3 cellular contexts compared by ENCODE assay signal in the genomic region with DNA sequence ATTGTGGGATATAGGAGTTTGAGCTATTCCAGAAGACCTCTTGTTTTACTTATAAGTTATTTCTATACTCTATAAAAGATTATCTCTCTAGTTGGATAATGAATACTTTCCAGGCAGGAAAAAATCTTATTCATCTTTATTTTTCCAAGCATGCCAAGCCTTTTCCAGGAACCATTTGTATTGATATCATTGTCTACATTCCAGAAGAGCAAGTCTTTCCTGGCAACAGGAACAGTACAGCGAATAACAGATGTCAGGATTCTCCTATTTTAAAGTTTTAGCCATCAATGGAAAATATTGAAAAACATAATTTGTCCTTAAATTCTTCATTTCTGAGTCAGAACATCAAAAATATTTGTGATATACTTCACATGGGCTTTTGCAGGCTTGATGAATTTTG.
TF ChIP-seq lines count a peak whose summit lies in the region.

No MANE protein-coding gene starts in this region.

TF ChIP-seq in SK-N-SH treated with all-trans-retinoic acid at 6 μM for 48 hours, 23 proteins besides CTCF, POLR2A, EP300 and RAD21:
- 0 out of 2 replicates have a peak, but pooled peaks have one; percentile 9 for TF ChIP-seq ISL1 (CRISPR knock-in tag; IDR thresholded peaks at IDR 0.05)
- no peak for TF ChIP-seq ZNF8 (CRISPR knock-in tag; IDR thresholded peaks at IDR 0.05)

TF ChIP-seq in SK-N-SH, 30 proteins besides CTCF, POLR2A, EP300 and RAD21:
- TF ChIP-seq RCOR1 (IDR thresholded peaks at IDR 0.05; ENCODE audit: low read length) (no peak), SIN3A (IDR thresholded peaks at IDR 0.05; ENCODE audit: borderline replicate concordance, low read depth, low read length) (no peak), EZH2phosphoT487 (IDR thresholded peaks at IDR 0.05; ENCODE audit: borderline replicate concordance, low read depth) (no peak), FOXM1 (IDR thresholded peaks at IDR 0.05; ENCODE audit: low read depth) (no peak), SMC3 (IDR thresholded peaks at IDR 0.05; ENCODE audit: low read depth, low read length) (no peak), TEAD4 (IDR thresholded peaks at IDR 0.05; ENCODE audit: borderline replicate concordance, insufficient read depth) (no peak), JUND (IDR thresholded peaks at IDR 0.05) (no peak), GATA2 (CRISPR knock-in tag; IDR thresholded peaks at IDR 0.05) (no peak), MXI1 (IDR thresholded peaks at IDR 0.05; ENCODE audit: low read depth, low read length) (no peak)
- TF ChIP-seq, protein P1, sequence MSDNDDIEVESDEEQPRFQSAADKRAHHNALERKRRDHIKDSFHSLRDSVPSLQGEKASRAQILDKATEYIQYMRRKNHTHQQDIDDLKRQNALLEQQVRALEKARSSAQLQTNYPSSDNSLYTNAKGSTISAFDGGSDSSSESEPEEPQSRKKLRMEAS (IDR thresholded peaks at IDR 0.05; ENCODE audit: low read depth) = no peak
- TF ChIP-seq, protein P2, sequence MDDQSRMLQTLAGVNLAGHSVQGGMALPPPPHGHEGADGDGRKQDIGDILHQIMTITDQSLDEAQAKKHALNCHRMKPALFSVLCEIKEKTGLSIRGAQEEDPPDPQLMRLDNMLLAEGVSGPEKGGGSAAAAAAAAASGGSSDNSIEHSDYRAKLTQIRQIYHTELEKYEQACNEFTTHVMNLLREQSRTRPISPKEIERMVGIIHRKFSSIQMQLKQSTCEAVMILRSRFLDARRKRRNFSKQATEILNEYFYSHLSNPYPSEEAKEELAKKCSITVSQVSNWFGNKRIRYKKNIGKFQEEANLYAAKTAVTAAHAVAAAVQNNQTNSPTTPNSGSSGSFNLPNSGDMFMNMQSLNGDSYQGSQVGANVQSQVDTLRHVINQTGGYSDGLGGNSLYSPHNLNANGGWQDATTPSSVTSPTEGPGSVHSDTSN (IDR thresholded peaks at IDR 0.05) = no peak

TF ChIP-seq in endothelial cell of umbilical vein, 7 proteins besides CTCF, POLR2A, EP300 and RAD21:
- TF ChIP-seq EZH2 (IDR thresholded peaks at IDR 0.05; ENCODE audit: borderline replicate concordance, low read depth, low read length, severe bottlenecking) (no peak), JUN (IDR thresholded peaks at IDR 0.05; ENCODE audit: borderline replicate concordance, insufficient read depth, insufficient read length, low read depth) (no peak), FOS (IDR thresholded peaks at IDR 0.05; ENCODE audit: borderline replicate concordance, insufficient read depth, low read length) (no peak), MYC (IDR thresholded peaks at IDR 0.05; ENCODE audit: low read depth, low read length) (no peak), POLR2AphosphoS5 (IDR thresholded peaks at IDR 0.05; ENCODE audit: insufficient read depth, low read depth, low read length) (no peak), GATA2 (IDR thresholded peaks at IDR 0.05; ENCODE audit: insufficient read depth, insufficient read length, low read depth, low read length) (no peak)
- TF ChIP-seq, protein P1 (IDR thresholded peaks at IDR 0.05; ENCODE audit: insufficient read depth, insufficient read length) = no peak
